1 cellular context compared by ENCODE assay signal in the genomic region with DNA sequence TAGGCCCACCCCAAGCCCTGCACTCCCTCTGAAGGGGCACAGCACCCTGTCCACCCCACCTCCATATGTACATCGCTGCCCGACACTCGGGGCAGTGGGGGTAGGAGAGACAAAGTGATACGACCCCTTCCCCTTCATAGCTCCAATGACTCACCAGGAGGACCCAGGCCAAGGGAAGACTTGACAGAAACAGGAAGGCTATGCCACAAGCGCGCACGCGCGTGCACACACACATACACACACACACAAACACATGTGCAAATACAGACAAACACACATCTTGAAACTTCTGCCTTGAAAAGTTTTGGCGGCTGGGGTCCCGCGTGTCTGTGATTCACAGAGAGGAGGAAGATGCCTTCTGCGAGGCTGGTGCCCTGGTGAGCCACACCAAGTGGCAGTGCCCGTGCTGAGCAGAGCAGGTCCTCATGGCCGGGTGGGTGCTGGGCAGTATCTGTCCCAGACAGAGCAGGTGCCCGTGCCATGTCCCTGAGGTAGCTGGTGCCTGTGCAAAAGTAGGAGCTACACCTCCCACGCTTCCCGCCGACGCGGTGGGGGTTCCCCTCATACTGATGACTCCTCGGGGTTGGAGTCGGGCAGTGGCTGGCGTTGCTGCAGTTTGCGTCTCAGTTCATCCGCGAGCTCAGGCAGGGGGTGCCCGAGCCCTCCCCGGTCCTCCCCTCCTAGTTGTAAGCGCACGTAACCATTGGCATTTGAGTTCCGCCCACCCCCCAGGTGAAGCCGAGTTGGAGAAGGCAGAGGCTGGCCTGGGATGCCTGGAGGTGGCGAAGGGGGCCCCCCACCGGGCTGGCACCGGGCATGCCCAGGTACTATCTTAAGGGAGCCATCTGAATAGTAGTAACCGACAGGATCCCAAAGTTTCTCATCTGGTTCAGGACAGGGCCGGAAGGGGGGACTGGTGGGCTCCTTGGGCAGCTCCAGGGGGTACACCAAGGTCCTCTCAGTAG.
A peak's percentile ranks its signal among the peaks of the same experiment; 100 is the strongest.
TF ChIP-seq lines count a peak whose summit lies in the region.

No MANE protein-coding gene starts in this region.

TF ChIP-seq in K562, 482 proteins besides CTCF, POLR2A, EP300 and RAD21:
- TF ChIP-seq XRCC4 (IDR thresholded peaks at IDR 0.05; ENCODE audit: extremely low read depth, insufficient read depth, insufficient read length): no peak
- no peak for TF ChIP-seq ZNF311 (CRISPR knock-in tag; IDR thresholded peaks at IDR 0.05)
- TF ChIP-seq XRCC3 (IDR thresholded peaks at IDR 0.05): no peak
- TF ChIP-seq MAFG (tag; conservative IDR thresholded peaks at IDR 0.05): no peak
- no peak for TF ChIP-seq ZNF444 (CRISPR knock-in tag; IDR thresholded peaks at IDR 0.05)
- 0 out of 2 replicates have a peak, but pooled peaks have one; percentile 24 for TF ChIP-seq THRAP3 (IDR thresholded peaks at IDR 0.05; ENCODE audit: borderline replicate concordance)
- peak; percentile 67 for TF ChIP-seq SUPT5H (IDR thresholded peaks at IDR 0.05)
- TF ChIP-seq ZNF212 (CRISPR knock-in tag; IDR thresholded peaks at IDR 0.05): no peak
- TF ChIP-seq RBFOX2 (IDR thresholded peaks at IDR 0.05; ENCODE audit: low read depth, low read length): peak; percentile 63
- TF ChIP-seq MYC (IDR thresholded peaks at IDR 0.05; ENCODE audit: low read depth, low read length): no peak
- no peak for TF ChIP-seq MYC (CRISPR knock-in tag; IDR thresholded peaks at IDR 0.05; ENCODE audit: borderline replicate concordance, low read depth)
- TF ChIP-seq ZNF76 (CRISPR knock-in tag; IDR thresholded peaks at IDR 0.05; ENCODE audit: borderline replicate concordance): no peak
- TF ChIP-seq STAT5B (CRISPR knock-in tag; IDR thresholded peaks at IDR 0.05): no peak
- TF ChIP-seq NFIX (CRISPR knock-in tag; IDR thresholded peaks at IDR 0.05; ENCODE audit: low read depth): no peak
- TF ChIP-seq CXXC5 (CRISPR knock-in tag; IDR thresholded peaks at IDR 0.05): no peak
- TF ChIP-seq, protein P1, sequence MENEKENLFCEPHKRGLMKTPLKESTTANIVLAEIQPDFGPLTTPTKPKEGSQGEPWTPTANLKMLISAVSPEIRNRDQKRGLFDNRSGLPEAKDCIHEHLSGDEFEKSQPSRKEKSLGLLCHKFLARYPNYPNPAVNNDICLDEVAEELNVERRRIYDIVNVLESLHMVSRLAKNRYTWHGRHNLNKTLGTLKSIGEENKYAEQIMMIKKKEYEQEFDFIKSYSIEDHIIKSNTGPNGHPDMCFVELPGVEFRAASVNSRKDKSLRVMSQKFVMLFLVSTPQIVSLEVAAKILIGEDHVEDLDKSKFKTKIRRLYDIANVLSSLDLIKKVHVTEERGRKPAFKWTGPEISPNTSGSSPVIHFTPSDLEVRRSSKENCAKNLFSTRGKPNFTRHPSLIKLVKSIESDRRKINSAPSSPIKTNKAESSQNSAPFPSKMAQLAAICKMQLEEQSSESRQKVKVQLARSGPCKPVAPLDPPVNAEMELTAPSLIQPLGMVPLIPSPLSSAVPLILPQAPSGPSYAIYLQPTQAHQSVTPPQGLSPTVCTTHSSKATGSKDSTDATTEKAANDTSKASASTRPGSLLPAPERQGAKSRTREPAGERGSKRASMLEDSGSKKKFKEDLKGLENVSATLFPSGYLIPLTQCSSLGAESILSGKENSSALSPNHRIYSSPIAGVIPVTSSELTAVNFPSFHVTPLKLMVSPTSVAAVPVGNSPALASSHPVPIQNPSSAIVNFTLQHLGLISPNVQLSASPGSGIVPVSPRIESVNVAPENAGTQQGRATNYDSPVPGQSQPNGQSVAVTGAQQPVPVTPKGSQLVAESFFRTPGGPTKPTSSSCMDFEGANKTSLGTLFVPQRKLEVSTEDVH (IDR thresholded peaks at IDR 0.05; ENCODE audit: low read depth, partially characterized antibody): peak; percentile 44
- TF ChIP-seq TCFL5 (CRISPR knock-in tag; conservative IDR thresholded peaks at IDR 0.05): no peak
- no peak for TF ChIP-seq PYGO2 (tag; IDR thresholded peaks at IDR 0.05)
- TF ChIP-seq ARID2 (IDR thresholded peaks at IDR 0.05): no peak
- no peak for TF ChIP-seq ETV6 (IDR thresholded peaks at IDR 0.05; ENCODE audit: borderline replicate concordance in 1 of 2, low read depth in 2 of 2, low read length in 1 of 2)
- no peak for TF ChIP-seq ETV6 (CRISPR knock-in tag; IDR thresholded peaks at IDR 0.05; ENCODE audit: borderline replicate concordance)
- TF ChIP-seq POLR2G (IDR thresholded peaks at IDR 0.05; ENCODE audit: low read depth, low read length): peak; percentile 68; the same call in 1 of the 2 replicates
- no peak for TF ChIP-seq TEAD4 (IDR thresholded peaks at IDR 0.05; ENCODE audit: low read length)
- TF ChIP-seq TEAD4 (CRISPR knock-in tag; IDR thresholded peaks at IDR 0.05; ENCODE audit: borderline replicate concordance): no peak
- TF ChIP-seq ZNF354B (CRISPR knock-in tag; IDR thresholded peaks at IDR 0.05): no peak
- TF ChIP-seq ETV5 (CRISPR knock-in tag; IDR thresholded peaks at IDR 0.05; ENCODE audit: low read depth): no peak
- TF ChIP-seq POLR2B (IDR thresholded peaks at IDR 0.05; ENCODE audit: low read depth, partially characterized antibody): peak; percentile 57
- peak in 1 of 2 experiments; percentile 28; a peak in 1 of 4 replicates for TF ChIP-seq NRF1 (conservative IDR thresholded peaks at IDR 0.05 in 1 of 2, IDR thresholded peaks at IDR 0.05 in 1 of 2)
- no peak for TF ChIP-seq SOX6 (IDR thresholded peaks at IDR 0.05)
- TF ChIP-seq ZNF75A (CRISPR knock-in tag; IDR thresholded peaks at IDR 0.05): no peak
- peak in 1 of 2 experiments; percentile 49; a peak in 1 of 4 replicates for TF ChIP-seq HDAC1 (IDR thresholded peaks at IDR 0.05)
- TF ChIP-seq, protein P2, sequence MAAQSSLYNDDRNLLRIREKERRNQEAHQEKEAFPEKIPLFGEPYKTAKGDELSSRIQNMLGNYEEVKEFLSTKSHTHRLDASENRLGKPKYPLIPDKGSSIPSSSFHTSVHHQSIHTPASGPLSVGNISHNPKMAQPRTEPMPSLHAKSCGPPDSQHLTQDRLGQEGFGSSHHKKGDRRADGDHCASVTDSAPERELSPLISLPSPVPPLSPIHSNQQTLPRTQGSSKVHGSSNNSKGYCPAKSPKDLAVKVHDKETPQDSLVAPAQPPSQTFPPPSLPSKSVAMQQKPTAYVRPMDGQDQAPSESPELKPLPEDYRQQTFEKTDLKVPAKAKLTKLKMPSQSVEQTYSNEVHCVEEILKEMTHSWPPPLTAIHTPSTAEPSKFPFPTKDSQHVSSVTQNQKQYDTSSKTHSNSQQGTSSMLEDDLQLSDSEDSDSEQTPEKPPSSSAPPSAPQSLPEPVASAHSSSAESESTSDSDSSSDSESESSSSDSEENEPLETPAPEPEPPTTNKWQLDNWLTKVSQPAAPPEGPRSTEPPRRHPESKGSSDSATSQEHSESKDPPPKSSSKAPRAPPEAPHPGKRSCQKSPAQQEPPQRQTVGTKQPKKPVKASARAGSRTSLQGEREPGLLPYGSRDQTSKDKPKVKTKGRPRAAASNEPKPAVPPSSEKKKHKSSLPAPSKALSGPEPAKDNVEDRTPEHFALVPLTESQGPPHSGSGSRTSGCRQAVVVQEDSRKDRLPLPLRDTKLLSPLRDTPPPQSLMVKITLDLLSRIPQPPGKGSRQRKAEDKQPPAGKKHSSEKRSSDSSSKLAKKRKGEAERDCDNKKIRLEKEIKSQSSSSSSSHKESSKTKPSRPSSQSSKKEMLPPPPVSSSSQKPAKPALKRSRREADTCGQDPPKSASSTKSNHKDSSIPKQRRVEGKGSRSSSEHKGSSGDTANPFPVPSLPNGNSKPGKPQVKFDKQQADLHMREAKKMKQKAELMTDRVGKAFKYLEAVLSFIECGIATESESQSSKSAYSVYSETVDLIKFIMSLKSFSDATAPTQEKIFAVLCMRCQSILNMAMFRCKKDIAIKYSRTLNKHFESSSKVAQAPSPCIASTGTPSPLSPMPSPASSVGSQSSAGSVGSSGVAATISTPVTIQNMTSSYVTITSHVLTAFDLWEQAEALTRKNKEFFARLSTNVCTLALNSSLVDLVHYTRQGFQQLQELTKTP (IDR thresholded peaks at IDR 0.05; ENCODE audit: low read depth in 1 of 2, partially characterized antibody in 2 of 2): no peak
- no peak for TF ChIP-seq DIDO1 (tag; IDR thresholded peaks at IDR 0.05; ENCODE audit: low read depth)
- peak; percentile 27; the same call in 1 of the 2 replicates for TF ChIP-seq EGR1 (conservative IDR thresholded peaks at IDR 0.05)
- TF ChIP-seq ZBTB33 (CRISPR knock-in tag; IDR thresholded peaks at IDR 0.05): peak; percentile 98
- no peak for TF ChIP-seq ADNP (tag; IDR thresholded peaks at IDR 0.05)
- TF ChIP-seq, protein P3, sequence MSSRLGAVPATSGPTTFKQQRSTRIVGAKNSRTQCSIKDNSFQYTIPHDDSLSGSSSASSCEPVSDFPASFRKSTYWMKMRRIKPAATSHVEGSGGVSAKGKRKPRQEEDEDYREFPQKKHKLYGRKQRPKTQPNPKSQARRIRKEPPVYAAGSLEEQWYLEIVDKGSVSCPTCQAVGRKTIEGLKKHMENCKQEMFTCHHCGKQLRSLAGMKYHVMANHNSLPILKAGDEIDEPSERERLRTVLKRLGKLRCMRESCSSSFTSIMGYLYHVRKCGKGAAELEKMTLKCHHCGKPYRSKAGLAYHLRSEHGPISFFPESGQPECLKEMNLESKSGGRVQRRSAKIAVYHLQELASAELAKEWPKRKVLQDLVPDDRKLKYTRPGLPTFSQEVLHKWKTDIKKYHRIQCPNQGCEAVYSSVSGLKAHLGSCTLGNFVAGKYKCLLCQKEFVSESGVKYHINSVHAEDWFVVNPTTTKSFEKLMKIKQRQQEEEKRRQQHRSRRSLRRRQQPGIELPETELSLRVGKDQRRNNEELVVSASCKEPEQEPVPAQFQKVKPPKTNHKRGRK (tag; IDR thresholded peaks at IDR 0.05): no peak
- no peak for TF ChIP-seq HCFC1 (IDR thresholded peaks at IDR 0.05; ENCODE audit: low read depth, low read length)
- TF ChIP-seq ZNF696 (CRISPR knock-in tag; conservative IDR thresholded peaks at IDR 0.05): no peak
- no peak for TF ChIP-seq SMARCB1 (IDR thresholded peaks at IDR 0.05; ENCODE audit: insufficient read length, low read depth)
- TF ChIP-seq HDAC2 (IDR thresholded peaks at IDR 0.05): no peak
- 0 out of 2 replicates have a peak, but pooled peaks have one; percentile 6 for TF ChIP-seq ELF4 (CRISPR knock-in tag; IDR thresholded peaks at IDR 0.05)
- TF ChIP-seq RFX1 (IDR thresholded peaks at IDR 0.05): no peak
- no peak for TF ChIP-seq TAL1 (IDR thresholded peaks at IDR 0.05)
- TF ChIP-seq JUN (IDR thresholded peaks at IDR 0.05; ENCODE audit: borderline replicate concordance, low read depth, low read length): no peak
- TF ChIP-seq JUN (CRISPR knock-in tag; IDR thresholded peaks at IDR 0.05; ENCODE audit: borderline replicate concordance): no peak
